Comparison of ENCODE assay signal across 17 cellular contexts in the genomic region with DNA sequence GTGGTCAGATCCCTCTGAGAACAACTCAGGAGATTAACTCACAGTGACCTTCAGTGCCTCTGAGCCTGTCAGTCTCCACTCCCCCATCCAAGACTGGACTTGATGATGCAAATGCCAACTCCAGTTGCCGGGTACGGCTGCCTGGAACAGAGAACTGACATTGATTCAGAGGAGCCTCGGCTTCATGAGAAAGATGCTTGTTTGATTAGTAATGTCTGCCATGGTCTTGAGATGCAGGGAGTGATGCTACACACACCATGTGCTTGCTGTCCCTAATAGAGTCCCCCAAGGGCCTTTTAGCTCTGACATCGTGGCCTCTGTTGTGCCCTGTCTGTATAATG. TPM values are rescaled to one million over a fixed set of nuclear protein-coding genes. Genes with fewer than 3 reads are reported as not detected.
DNase-seq lines count a peak whose midpoint lies in the region; ATAC-seq and TF ChIP-seq lines count a peak whose summit lies in the region.
"Had no signal": no experiment of that assay in that cellular context is flagged by ENCODE, and none has a peak within 500 bp of the region (broad histone marks: within the 10 kb centered on the region; RNA-seq: fewer than 3 reads in every experiment).

No MANE protein-coding gene starts in this region.

- no peaks in the 10 kb centered on the region for H3K4me1 Mint-ChIP-seq in activated naive CD4-positive, alpha-beta T cell treated with anti-CD3 and anti-CD28 coated beads, Interleukin-2, amount 10 ng/mL, durations not matched to agents 7 days and 5 days
- H3K4me1 Mint-ChIP-seq in activated naive CD4-positive, alpha-beta T cell treated with anti-CD3 and anti-CD28 coated beads for 36 hours (ENCODE audit: low read depth), result no peaks in the 10 kb centered on the region
- H3K4me1 Mint-ChIP-seq: IgD-negative memory B cell had no signal

- H3K27me3 Mint-ChIP-seq in activated naive CD4-positive, alpha-beta T cell treated with anti-CD3 and anti-CD28 coated beads, Interleukin-2, amount 10 ng/mL, durations not matched to agents 7 days and 5 days, result peaks cover 65% of the 10 kb centered on the region
- no peaks in the 10 kb centered on the region for H3K27me3 Mint-ChIP-seq in activated naive CD4-positive, alpha-beta T cell treated with anti-CD3 and anti-CD28 coated beads for 36 hours (ENCODE audit: low read depth)

- no peak overlapping the region for H3K4me3 Mint-ChIP-seq in activated naive CD4-positive, alpha-beta T cell treated with anti-CD3 and anti-CD28 coated beads, Interleukin-2, amount 10 ng/mL, durations not matched to agents 7 days and 5 days
- H3K4me3 Mint-ChIP-seq in activated naive CD4-positive, alpha-beta T cell treated with anti-CD3 and anti-CD28 coated beads for 36 hours, result no peak overlapping the region
- H3K4me3 Mint-ChIP-seq: IgD-negative memory B cell had no signal

- H3K9me3 ChIP-seq in lower lobe of right lung (no peaks in the 10 kb centered on the region), upper lobe of right lung (no peaks in the 10 kb centered on the region)
- H3K9me3 ChIP-seq: A549 had no signal

- H3K4me1 ChIP-seq in lower lobe of right lung (no peaks in the 10 kb centered on the region), upper lobe of right lung (no peaks in the 10 kb centered on the region)

- no peak overlapping the region for H3K27ac ChIP-seq in lower lobe of right lung
- no peak overlapping the region for H3K27ac ChIP-seq in upper lobe of right lung
- H3K27ac ChIP-seq: A549, C4-2B had no signal

- H3K27me3 ChIP-seq in lower lobe of right lung (ENCODE audit: low read depth) (no peaks in the 10 kb centered on the region), upper lobe of right lung (no peaks in the 10 kb centered on the region)

- H3K36me3 ChIP-seq in lower lobe of right lung (no peaks in the 10 kb centered on the region), upper lobe of right lung (no peaks in the 10 kb centered on the region)

- H3K9me3 Mint-ChIP-seq in activated naive CD4-positive, alpha-beta T cell treated with anti-CD3 and anti-CD28 coated beads, Interleukin-2, amount 10 ng/mL, durations not matched to agents 7 days and 5 days, result no peaks in the 10 kb centered on the region
- H3K9me3 Mint-ChIP-seq in activated naive CD4-positive, alpha-beta T cell treated with anti-CD3 and anti-CD28 coated beads for 36 hours, result no peaks in the 10 kb centered on the region
- H3K9me3 Mint-ChIP-seq: IgD-negative memory B cell had no signal

- DNase-seq in activated naive CD4-positive, alpha-beta T cell treated with anti-CD3 and anti-CD28 coated beads, Interleukin-2, amount 10 ng/mL, durations not matched to agents 7 days and 5 days, result peak; percentile 2
- DNase-seq in activated naive CD4-positive, alpha-beta T cell treated with anti-CD3 and anti-CD28 coated beads for 36 hours, result no peak
- peak; percentile 57 for DNase-seq in amniotic epithelial cell (ENCODE audit: low read depth)
- DNase-seq in lower lobe of right lung, result peak; percentile 6
- DNase-seq in upper lobe of right lung, result peak; percentile 16
- no peak for DNase-seq in mucosa of gallbladder (ENCODE audit: low spot score)
- no peak for DNase-seq in effector CD4-positive, alpha-beta T cell
- DNase-seq: EL, NCI-H1105 treated with DMSO at 0.1 percent for 48 hours, NCI-H1694 treated with DMSO at 0.1 percent for 48 hours, NCI-H2107, NCI-H2227 treated with DMSO at 0.1 percent for 48 hours had no signal

- no peaks in the 10 kb centered on the region for H3K36me3 Mint-ChIP-seq in activated naive CD4-positive, alpha-beta T cell treated with anti-CD3 and anti-CD28 coated beads, Interleukin-2, amount 10 ng/mL, durations not matched to agents 7 days and 5 days
- no peaks in the 10 kb centered on the region for H3K36me3 Mint-ChIP-seq in activated naive CD4-positive, alpha-beta T cell treated with anti-CD3 and anti-CD28 coated beads for 36 hours (ENCODE audit: low read depth)
- H3K36me3 Mint-ChIP-seq: IgD-negative memory B cell had no signal

- CTCF ChIA-PET in activated naive CD4-positive, alpha-beta T cell treated with anti-CD3 and anti-CD28 coated beads, Interleukin-2, amount 10 ng/mL, durations not matched to agents 7 days and 5 days (lab: Charles Lee), result no interaction called here
- CTCF ChIA-PET in activated naive CD4-positive, alpha-beta T cell treated with anti-CD3 and anti-CD28 coated beads for 36 hours (lab: Charles Lee), result interaction anchor here (1.4 kb wide), 1 partner anchor 14 kb away, joined by 3 read pairs; no protein-coding TSS in a partner anchor

- TF ChIP-seq CTCF in lower lobe of right lung (IDR thresholded peaks at IDR 0.05) (no peak), upper lobe of right lung (IDR thresholded peaks at IDR 0.05) (no peak)

- H3K4me3 ChIP-seq in lower lobe of right lung (no peak overlapping the region), upper lobe of right lung (no peak overlapping the region)
- H3K4me3 ChIP-seq: A549 had no signal

- intact Hi-C loops in activated naive CD4-positive, alpha-beta T cell treated with anti-CD3 and anti-CD28 coated beads for 36 hours (cut with micrococcal nuclease), result no loop called here
- intact Hi-C loops in lower lobe of right lung (cut with DNase I), result no loop called here
- intact Hi-C loops in upper lobe of right lung (cut with DNase I), result no loop called here

- H3K27ac Mint-ChIP-seq in activated naive CD4-positive, alpha-beta T cell treated with anti-CD3 and anti-CD28 coated beads, Interleukin-2, amount 10 ng/mL, durations not matched to agents 7 days and 5 days, result no peak overlapping the region
- no peak overlapping the region for H3K27ac Mint-ChIP-seq in activated naive CD4-positive, alpha-beta T cell treated with anti-CD3 and anti-CD28 coated beads for 36 hours
- H3K27ac Mint-ChIP-seq: IgD-negative memory B cell had no signal

- ATAC-seq in lower lobe of right lung (no peak), upper lobe of right lung (no peak)
- ATAC-seq: A549, Panc1, Right ventricle myocardium inferior had no signal

RNA-seq across cellular contexts. Expression of a gene that starts 51.8 kb away (rescaled TPM):
- 10 to 100 TPM; 27.7 to 32.9 TPM for total RNA-seq in activated naive CD4-positive, alpha-beta T cell treated with anti-CD3 and anti-CD28 coated beads for 36 hours
- total RNA-seq in lower lobe of right lung (9.2 TPM), upper lobe of right lung (11.6 TPM), mucosa of gallbladder (3.5 TPM)

Comparison
In these comparisons a context has a peak if more than half of its experiments do, and no peak if none do; other contexts are left out.
1. DNase-seq: peak in activated naive CD4-positive, alpha-beta T cell treated with anti-CD3 and anti-CD28 coated beads, Interleukin-2, amount 10 ng/mL, durations not matched to agents 7 days and 5 days (single experiment), amniotic epithelial cell (single experiment), lower lobe of right lung (single experiment) and upper lobe of right lung (single experiment); none in activated naive CD4-positive, alpha-beta T cell treated with anti-CD3 and anti-CD28 coated beads for 36 hours (single experiment), mucosa of gallbladder (single experiment) and effector CD4-positive, alpha-beta T cell (single experiment).